ENCODE assay signal across 8 cellular contexts in the genomic region with DNA sequence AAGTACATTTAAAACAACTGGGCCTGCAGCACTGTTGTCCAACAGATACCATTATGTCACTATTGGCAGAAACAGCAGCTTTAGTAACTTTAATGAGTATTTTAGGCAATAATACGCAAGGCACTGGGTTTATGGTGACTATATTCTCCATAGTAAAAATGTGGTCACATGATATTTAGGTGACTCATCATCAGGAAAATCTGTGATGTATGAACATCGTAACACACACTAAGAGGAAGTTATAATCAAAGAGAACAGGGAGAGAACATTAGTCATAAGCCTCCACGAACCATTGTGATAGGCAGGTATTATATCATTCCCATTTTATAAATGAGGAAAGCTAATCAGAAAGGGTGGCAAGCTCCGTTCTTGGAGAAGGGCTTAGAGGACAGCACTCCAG. TPM values are rescaled to one million over a fixed set of nuclear protein-coding genes. Genes with fewer than 3 reads are reported as not detected.
A peak's percentile ranks its signal among the peaks of the same experiment; 100 is the strongest.
DNase-seq lines count a peak whose midpoint lies in the region; ATAC-seq, FAIRE-seq and TF ChIP-seq lines count a peak whose summit lies in the region.
"Had no signal": no experiment of that assay in that cellular context is flagged by ENCODE, and none has a peak within 500 bp of the region (broad histone marks: within the 10 kb centered on the region; RNA-seq: fewer than 3 reads in every experiment).

No MANE protein-coding gene starts in this region.

- in situ Hi-C loops in Panc1 (cut with HindIII; ENCODE audit: low pct_unique_long_range_greater_than_20kb, low sequenced_read_pairs): no loop called here

- H3K36me3 ChIP-seq in Panc1 (ENCODE audit: control insufficient read depth, insufficient read depth, low read length): no peaks in the 10 kb centered on the region
- H3K36me3 ChIP-seq: sigmoid colon had no signal

- TF ChIP-seq POLR2A in H54 (IDR thresholded peaks at IDR 0.05; ENCODE audit: low read depth, low read length): no peak

- CTCF ChIA-PET in Panc1 (lab: Charles Lee): no interaction called here

- POLR2A ChIA-PET in Panc1 (lab: Charles Lee): no interaction called here

- peak; percentile 92 for FAIRE-seq in H54 (lab: Jason Lieb, UNC)

- H3K27ac ChIP-seq in Panc1 (ENCODE audit: low read length): peak overlapping the region; percentile 5; the same call in 1 of the 2 replicates

- TF ChIP-seq CTCF in Panc1 (IDR thresholded peaks at IDR 0.05) (no peak), retinal pigment epithelial cell (conservative IDR thresholded peaks at IDR 0.05; ENCODE audit: low read depth, low read length) (no peak)

- no TSS peak for BruUV-seq in Panc1 (replicated peaks; lab: Mats Ljungman, UMichigan)

- peak; percentile 72 for ATAC-seq in Panc1
- no peak for ATAC-seq in GM21619 (IDR thresholded peaks at IDR 0.05; ENCODE audit: unreplicated experiment)

- H3K27me3 ChIP-seq in Panc1 (ENCODE audit: control insufficient read depth, insufficient read depth, low read length): no peaks in the 10 kb centered on the region
- H3K27me3 ChIP-seq: sigmoid colon had no signal

- intact Hi-C loops in Panc1 (cut with micrococcal nuclease; ENCODE audit: unreplicated experiment): no loop called here

- DNase-seq in H54 (ENCODE audit: insufficient read length, low spot score): peak; percentile 27
- DNase-seq in Panc1 (ENCODE audit: low read depth, low spot score): peak; percentile 46
- DNase-seq in fibroblast of peridontal ligament (ENCODE audit: extremely low read depth): peak; percentile 77
- peak; percentile 56 for DNase-seq in retinal pigment epithelial cell (ENCODE audit: low read depth)
- DNase-seq in retina: no peak
- DNase-seq in activated CD4-positive, alpha-beta T cell treated with anti-CD3 and anti-CD28 coated beads for 1 hour: no peak
- DNase-seq: sigmoid colon had no signal

- H3K4me3 ChIP-seq in Panc1 (ENCODE audit: low read depth in 2 of 2, low read length in 2 of 2) (no peak overlapping the region), retinal pigment epithelial cell (ENCODE audit: low read length) (no peak overlapping the region)
- H3K4me3 ChIP-seq: sigmoid colon had no signal

- H3K9me3 ChIP-seq in Panc1 (ENCODE audit: control insufficient read depth, insufficient read depth, low read depth, low read length): no peaks in the 10 kb centered on the region
- H3K9me3 ChIP-seq: sigmoid colon had no signal

- peaks cover 6% of the 10 kb centered on the region; the same call in 1 of the 2 replicates for H3K4me1 ChIP-seq in Panc1 (ENCODE audit: control insufficient read depth, insufficient read depth, low read length)

RNA-seq across cellular contexts. Expression of gene RAPH1, which starts 36.9 kb away (rescaled TPM):
- 31.4 TPM for total RNA-seq in Panc1 (2021; ENCODE audit: unreplicated experiment)
- 4.4 TPM for polyA plus RNA-seq in Panc1 (2012; ENCODE audit: insufficient read length)

Comparison
In these comparisons a context has a peak if more than half of its experiments do, and no peak if none do; other contexts are left out.
1. DNase-seq: peak in H54 (single experiment), Panc1 (single experiment), fibroblast of peridontal ligament (single experiment) and retinal pigment epithelial cell (single experiment); none in retina (single experiment) and activated CD4-positive, alpha-beta T cell treated with anti-CD3 and anti-CD28 coated beads for 1 hour (single experiment).